In genomic region chr9:20658677-20659473, GRCh38 we compare ENCODE assay signal across 8 cellular contexts. TPM values are rescaled to one million over a fixed set of nuclear protein-coding genes. Genes with fewer than 3 reads are reported as not detected.
A peak's percentile ranks its signal among the peaks of the same experiment; 100 is the strongest.
DNase-seq lines count a peak whose midpoint lies in the region; ATAC-seq, FAIRE-seq and TF ChIP-seq lines count a peak whose summit lies in the region.

No MANE protein-coding gene starts in this region.

- no peak overlapping the region for H3K4me2 ChIP-seq in HepG2 (ENCODE audit: low read depth, low read length)
- H3K4me2 ChIP-seq in astrocyte (ENCODE audit: low read length): peak overlapping the region; percentile 81

- peaks cover 4% of the 10 kb centered on the region for H3K4me1 Mint-ChIP-seq in astrocyte (ENCODE audit: low read depth, unreplicated experiment)

- H4K20me1 ChIP-seq in HepG2 (ENCODE audit: insufficient read depth, low read length) (no peaks in the 10 kb centered on the region), astrocyte (ENCODE audit: insufficient read depth, low read length) (no peaks in the 10 kb centered on the region)

- FAIRE-seq in HepG2 (lab: Jason Lieb, UNC) (no peak), astrocyte (lab: Jason Lieb, UNC) (no peak)

- no peak overlapping the region for H3K4me3 Mint-ChIP-seq in astrocyte (ENCODE audit: unreplicated experiment)

- WGBS in liver: 66% methylated on average over 13 of the region's 13 CpGs
- 81% methylated on average over 13 of the region's 13 CpGs for WGBS in HepG2 (ENCODE audit: low lambda C conversion rate)

- H3K27me3 ChIP-seq in liver (ENCODE audit: control insufficient read depth in 4 of 4, insufficient read depth in 4 of 4, low read length in 3 of 4) (no peaks in the 10 kb centered on the region), HepG2 (ENCODE audit: control insufficient read depth in 1 of 2, insufficient read depth in 2 of 2, low read length in 2 of 2) (no peaks in the 10 kb centered on the region), astrocyte (ENCODE audit: insufficient read depth, low read length) (no peaks in the 10 kb centered on the region), upper lobe of right lung (no peaks in the 10 kb centered on the region)

- TF ChIP-seq EP300 in HepG2 (IDR thresholded peaks at IDR 0.05; ENCODE audit: low read depth in 2 of 2, low read length in 2 of 2) (no peak), HepG2 (CRISPR knock-in tag; IDR thresholded peaks at IDR 0.05; ENCODE audit: borderline replicate concordance) (no peak)

- no peak overlapping the region for H3K27ac ChIP-seq in liver (ENCODE audit: low read depth in 1 of 2, low read length in 2 of 2)
- H3K27ac ChIP-seq in HepG2 (ENCODE audit: extremely low read length, insufficient read depth, low read length): no peak overlapping the region
- H3K27ac ChIP-seq in astrocyte (ENCODE audit: low read depth, low read length): no peak overlapping the region
- H3K27ac ChIP-seq in upper lobe of right lung: peak overlapping the region; percentile 55

- POLR2A ChIA-PET in HepG2 (lab: Yijun Ruan, JAX): no interaction called here

- CTCF ChIA-PET in HepG2 (lab: Yijun Ruan, JAX; ENCODE audit: low intra/inter-chr PET ratio, low total read pairs): no interaction called here

- H3K36me3 ChIP-seq in liver (ENCODE audit: control insufficient read depth in 4 of 4, insufficient read depth in 3 of 4, low read depth in 1 of 4, low read length in 3 of 4) (no peaks in the 10 kb centered on the region), HepG2 (replicated peaks in 1 of 2; ENCODE audit: control insufficient read depth in 1 of 2, insufficient read depth in 2 of 2, low read length in 2 of 2) (no peaks in the 10 kb centered on the region), astrocyte (ENCODE audit: insufficient read depth, low read length) (no peaks in the 10 kb centered on the region), upper lobe of right lung (no peaks in the 10 kb centered on the region)

- no peak overlapping the region for H3K27ac Mint-ChIP-seq in astrocyte (ENCODE audit: unreplicated experiment)

- H3K79me2 ChIP-seq in HepG2 (ENCODE audit: insufficient read depth, low read length): no peaks in the 10 kb centered on the region
- H3K79me2 ChIP-seq in astrocyte (ENCODE audit: insufficient read depth, low read length): peaks cover 3% of the 10 kb centered on the region

- TF ChIP-seq POLR2A in HepG2 (IDR thresholded peaks at IDR 0.05; ENCODE audit: insufficient read depth in 1 of 2, low read depth in 2 of 2, low read length in 2 of 2): no peak

- DNase-seq in HepG2 (ENCODE audit: low spot score) (no peak), astrocyte (ENCODE audit: low read depth) (peak; percentile 10), left kidney (ENCODE audit: low read depth, low spot score) (peak; percentile 33), upper lobe of right lung (no peak), OCI-M2 (lab: John Stamatoyannopoulos, UW; ENCODE audit: unreplicated experiment) (no peak), ureter (ENCODE audit: low spot score) (no peak)

- H3K9me3 Mint-ChIP-seq in astrocyte (ENCODE audit: unreplicated experiment): peaks cover 10% of the 10 kb centered on the region

- intact Hi-C loops in HepG2 (cut with micrococcal nuclease; ENCODE audit: unreplicated experiment): no loop called here
- intact Hi-C loops in upper lobe of right lung (cut with DNase I): no loop called here

- no peaks in the 10 kb centered on the region for H3K36me3 Mint-ChIP-seq in astrocyte (ENCODE audit: low read depth, unreplicated experiment)

- H3K4me1 ChIP-seq in liver (ENCODE audit: control insufficient read depth in 4 of 4, insufficient read depth in 4 of 4, low read length in 3 of 4): no peaks in the 10 kb centered on the region
- no peaks in the 10 kb centered on the region for H3K4me1 ChIP-seq in HepG2 (ENCODE audit: insufficient read depth, low read length)
- no peaks in the 10 kb centered on the region for H3K4me1 ChIP-seq in astrocyte (ENCODE audit: insufficient read depth, low read length)
- H3K4me1 ChIP-seq in upper lobe of right lung: no peaks in the 10 kb centered on the region

- in situ Hi-C loops in HepG2 (cut with HindIII; ENCODE audit: extremely low pct_ligation_motif_present, low pct_unique_long_range_greater_than_20kb): no loop called here

- ATAC-seq in HepG2 (no peak), upper lobe of right lung (peak; percentile 31), GM21367 (IDR thresholded peaks at IDR 0.05; ENCODE audit: unreplicated experiment) (no peak)

- H2AFZ ChIP-seq in HepG2 (ENCODE audit: low read length): no peak overlapping the region
- peak overlapping the region; percentile 75 for H2AFZ ChIP-seq in astrocyte (ENCODE audit: low read depth, low read length)

- H3K9me3 ChIP-seq in liver (ENCODE audit: control insufficient read depth in 4 of 4, low read length in 3 of 4) (no peaks in the 10 kb centered on the region), HepG2 (ENCODE audit: low read length) (no peaks in the 10 kb centered on the region), astrocyte (ENCODE audit: insufficient read depth, low read depth, low read length) (no peaks in the 10 kb centered on the region), upper lobe of right lung (no peaks in the 10 kb centered on the region)

- no peak overlapping the region for H3K9ac ChIP-seq in liver (ENCODE audit: low read depth in 1 of 2, low read length in 2 of 2)
- no peak overlapping the region for H3K9ac ChIP-seq in HepG2 (ENCODE audit: insufficient read depth, low read depth, low read length)
- peak overlapping the region; percentile 62 for H3K9ac ChIP-seq in astrocyte (ENCODE audit: low read length)

- no TSS peak for BruUV-seq in HepG2 (replicated peaks; lab: Mats Ljungman, UMichigan)

- H3K4me3 ChIP-seq in liver (ENCODE audit: low read depth in 1 of 3, low read length in 3 of 3): peak overlapping the region; percentile 4 to 72 (median 42)
- H3K4me3 ChIP-seq in HepG2 (replicated peaks in 1 of 3; ENCODE audit: insufficient read depth in 1 of 3, low read depth in 2 of 3, low read length in 3 of 3): no peak overlapping the region
- peak overlapping the region; percentile 63 for H3K4me3 ChIP-seq in astrocyte (ENCODE audit: insufficient read depth, low read depth, low read length)
- peak overlapping the region; percentile 50 for H3K4me3 ChIP-seq in upper lobe of right lung

- H3K27me3 Mint-ChIP-seq in astrocyte (ENCODE audit: low read depth, unreplicated experiment): no peaks in the 10 kb centered on the region

- TF ChIP-seq RAD21 in liver (IDR thresholded peaks at IDR 0.05) (no peak), HepG2 (CRISPR knock-in tag; IDR thresholded peaks at IDR 0.05) (no peak)

- no peak for TF ChIP-seq CTCF in liver (IDR thresholded peaks at IDR 0.05; ENCODE audit: low read depth, low read length, missing input control)
- TF ChIP-seq CTCF in HepG2 (CRISPR knock-in tag; IDR thresholded peaks at IDR 0.05): no peak
- TF ChIP-seq CTCF in astrocyte (IDR thresholded peaks at IDR 0.05; ENCODE audit: insufficient read depth, low read depth, low read length): no peak
- no peak for TF ChIP-seq CTCF in upper lobe of right lung (IDR thresholded peaks at IDR 0.05)

RNA-seq across cellular contexts. Expression of gene FOCAD, which starts 25.2 kb away (rescaled TPM):
- total RNA-seq in liver (10 to 100 TPM; 16.8 to 21.0 TPM), HepG2 (2016; rRNA removed; fragmentation: Illumina TruSeq; extraction: Trizol) (31.1 and 52.7 TPM in 2 replicates), astrocyte (44.4 and 48.2 TPM in 2 replicates), upper lobe of right lung (25.5 TPM), ureter (50.2 TPM)
- polyA plus RNA-seq in liver (1 to 10 TPM; 3.2 to 3.8 TPM), HepG2 (2011; rRNA removed) (14.6 and 18.0 TPM in 2 replicates)
- 26.3 and 27.6 TPM in 2 replicates for total RNA-seq in HepG2 (2016; cell fraction: cytosol; rRNA removed; fragmentation: Illumina TruSeq; extraction: Trizol; ENCODE audit: low read depth)
- 29.2 and 47.9 TPM in 2 replicates for total RNA-seq in HepG2 (2016; cell fraction: insoluble cytoplasmic fraction; rRNA removed; fragmentation: Illumina TruSeq; extraction: Trizol)
- 25.4 and 36.7 TPM in 2 replicates for total RNA-seq in HepG2 (2016; cell fraction: membrane; rRNA removed; fragmentation: Illumina TruSeq; extraction: Trizol)
- 37.8 and 42.8 TPM in 2 replicates for total RNA-seq in HepG2 (2016; cell fraction: nucleus; rRNA removed; fragmentation: Illumina TruSeq; extraction: Trizol)
- 11.3 and 11.6 TPM in 2 replicates for polyA plus RNA-seq in HepG2 (2011; cell fraction: cytosol; rRNA removed)
- polyA plus RNA-seq in HepG2 (2011; cell fraction: nucleus; rRNA removed): 19.6 and 24.6 TPM in 2 replicates
- polyA plus RNA-seq in HepG2 (2012): 9.1 and 11.1 TPM in 2 replicates
- 0.66 and 0.68 TPM in 2 replicates for polyA plus RNA-seq in HepG2 (2016; cell fraction: cytosol; fragmentation: Illumina TruSeq; extraction: Trizol; ENCODE audit: low read depth)
- polyA plus RNA-seq in HepG2 (2016; cell fraction: insoluble cytoplasmic fraction; fragmentation: Illumina TruSeq; extraction: Trizol; ENCODE audit: low read depth): 20.9 and 21.6 TPM in 2 replicates
- polyA plus RNA-seq in HepG2 (2016; cell fraction: membrane; fragmentation: Illumina TruSeq; extraction: Trizol; ENCODE audit: low read depth): 2.1 and 2.2 TPM in 2 replicates
- polyA plus RNA-seq in HepG2 (2016; cell fraction: nucleus; fragmentation: Illumina TruSeq; extraction: Trizol; ENCODE audit: insufficient read depth, low read depth): 12.2 and 12.4 TPM in 2 replicates
- polyA minus RNA-seq in HepG2 (2011; rRNA and poly(A)+ RNA removed; ENCODE audit: low replicate concordance): 107 and 126 TPM in 2 replicates
- polyA minus RNA-seq in HepG2 (2011; cell fraction: cytosol; rRNA and poly(A)+ RNA removed): 46.4 and 48.7 TPM in 2 replicates
- polyA minus RNA-seq in HepG2 (2011; cell fraction: nucleus; rRNA and poly(A)+ RNA removed): 77.1 and 88.3 TPM in 2 replicates

RNA-seq across cellular contexts. Expression of gene MLLT3, which starts 36.6 kb away (rescaled TPM):
- total RNA-seq in liver (10 to 100 TPM in 1 of 2 donors, 1 to 10 TPM in 1; 1.8 to 25.5 TPM), HepG2 (2016; rRNA removed; fragmentation: Illumina TruSeq; extraction: Trizol) (12.3 and 18.5 TPM in 2 replicates), astrocyte (35.1 and 41.6 TPM in 2 replicates), upper lobe of right lung (15.4 TPM), ureter (26.8 TPM)
- polyA plus RNA-seq in liver (under 1 TPM; 0.79 to 0.80 TPM), HepG2 (2011; rRNA removed) (10.5 and 12.6 TPM in 2 replicates)
- total RNA-seq in HepG2 (2016; cell fraction: cytosol; rRNA removed; fragmentation: Illumina TruSeq; extraction: Trizol; ENCODE audit: low read depth): 6.6 and 7.9 TPM in 2 replicates
- total RNA-seq in HepG2 (2016; cell fraction: insoluble cytoplasmic fraction; rRNA removed; fragmentation: Illumina TruSeq; extraction: Trizol): 13.2 and 18.3 TPM in 2 replicates
- total RNA-seq in HepG2 (2016; cell fraction: membrane; rRNA removed; fragmentation: Illumina TruSeq; extraction: Trizol): 11.5 and 12.6 TPM in 2 replicates
- total RNA-seq in HepG2 (2016; cell fraction: nucleus; rRNA removed; fragmentation: Illumina TruSeq; extraction: Trizol): 9.7 and 10.3 TPM in 2 replicates
- polyA plus RNA-seq in HepG2 (2011; cell fraction: cytosol; rRNA removed): 5.8 and 8.5 TPM in 2 replicates
- polyA plus RNA-seq in HepG2 (2011; cell fraction: nucleus; rRNA removed): 3.2 and 3.4 TPM in 2 replicates
- polyA plus RNA-seq in HepG2 (2012): 9.3 and 11.0 TPM in 2 replicates
- 2.4 and 3.5 TPM in 2 replicates for polyA plus RNA-seq in HepG2 (2016; cell fraction: cytosol; fragmentation: Illumina TruSeq; extraction: Trizol; ENCODE audit: low read depth)
- 14.6 and 16.0 TPM in 2 replicates for polyA plus RNA-seq in HepG2 (2016; cell fraction: insoluble cytoplasmic fraction; fragmentation: Illumina TruSeq; extraction: Trizol; ENCODE audit: low read depth)
- polyA plus RNA-seq in HepG2 (2016; cell fraction: membrane; fragmentation: Illumina TruSeq; extraction: Trizol; ENCODE audit: low read depth): 6.3 and 7.5 TPM in 2 replicates
- 6.8 and 9.3 TPM in 2 replicates for polyA plus RNA-seq in HepG2 (2016; cell fraction: nucleus; fragmentation: Illumina TruSeq; extraction: Trizol; ENCODE audit: insufficient read depth, low read depth)
- polyA minus RNA-seq in HepG2 (2011; rRNA and poly(A)+ RNA removed; ENCODE audit: low replicate concordance): 8.6 and 26.1 TPM in 2 replicates
- polyA minus RNA-seq in HepG2 (2011; cell fraction: cytosol; rRNA and poly(A)+ RNA removed): 7.9 and 11.1 TPM in 2 replicates
- polyA minus RNA-seq in HepG2 (2011; cell fraction: nucleus; rRNA and poly(A)+ RNA removed): 18.5 TPM in 2 replicates

Comparison
In these comparisons a context has a peak if more than half of its experiments do, and no peak if none do; other contexts are left out.
1. H3K4me3 ChIP-seq: peak in liver (3 of 3), astrocyte (single experiment) and upper lobe of right lung (single experiment); none in HepG2 (0 of 3).
2. DNase-seq: peak in astrocyte (single experiment) and left kidney (single experiment); none in HepG2 (single experiment), upper lobe of right lung (single experiment), OCI-M2 (single experiment) and ureter (single experiment).